28 cellular contexts compared by ENCODE assay signal in the genomic region with DNA sequence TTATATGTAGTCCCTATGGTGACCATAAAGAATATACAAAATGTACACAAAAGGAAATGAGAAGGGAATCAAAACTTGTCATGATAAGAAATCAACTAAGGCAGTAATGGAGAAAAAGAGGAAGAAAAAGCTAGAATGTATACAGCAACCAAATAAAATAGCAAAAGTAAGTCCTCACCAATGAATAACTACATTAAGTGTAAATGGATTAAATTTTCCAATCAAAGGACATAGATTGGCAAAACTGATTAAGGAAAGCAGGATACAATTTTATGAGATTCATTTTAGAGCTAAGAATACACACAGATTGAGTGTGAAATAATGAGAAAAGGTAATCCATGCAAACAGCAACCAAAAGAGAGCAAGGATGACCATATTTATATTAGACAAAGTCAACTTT.
"Had no signal": no experiment of that assay in that cellular context is flagged by ENCODE, and none has a peak within 500 bp of the region (broad histone marks: within the 10 kb centered on the region; RNA-seq: fewer than 3 reads in every experiment).

No MANE protein-coding gene starts in this region.

- H3K4me2 ChIP-seq: smooth muscle cell had no signal

- H3K36me3 ChIP-seq: esophagus muscularis mucosa, heart left ventricle, right atrium auricular region, suprapubic skin, upper lobe of right lung had no signal

- H3K9ac ChIP-seq: parathyroid adenoma had no signal

- DNase-seq: activated CD4-positive, alpha-beta T cell treated with anti-CD3 and anti-CD28 coated beads for 4 hours; activated CD4-positive, alpha-beta T cell treated with anti-CD3 and anti-CD28 coated beads, Interleukin-2, amount 50 U/mL, for 4 hours; activated gamma-delta T cell treated with Interleukin-2 at 50 U/mL for 16 hours; activated naive CD4-positive, alpha-beta T cell treated with anti-CD3 and anti-CD28 coated beads, Interleukin-2, amount 50 U/mL, for 16 hours; dermis blood vessel endothelial cell; effector CD4-positive, alpha-beta T cell; foreskin keratinocyte; heart left ventricle; hypothalamus; immature natural killer cell; kidney; left colon; mammary epithelial cell; nucleus accumbens; stimulated activated CD4-positive, alpha-beta T cell treated with anti-CD3 and anti-CD28 coated beads, Interleukin-1b, Interleukin-23, amount 100 ng/mL, for 48 hours; stimulated activated CD4-positive, alpha-beta T cell treated with anti-CD3 and anti-CD28 coated beads, Interleukin-4, amount 100 ng/mL, for 4 hours; stimulated activated CD8-positive, alpha-beta memory T cell treated with anti-CD3 and anti-CD28 coated beads, Interleukin-4, amount 100 ng/mL, for 48 hours; stimulated activated naive CD4-positive, alpha-beta T cell; T-helper 9 cell; tibial artery; upper lobe of right lung had no signal

- H3K4me1 ChIP-seq: esophagus muscularis mucosa, foreskin keratinocyte, parathyroid adenoma, right atrium auricular region, suprapubic skin, tibial artery, upper lobe of right lung had no signal

- H3K27ac ChIP-seq: esophagus muscularis mucosa, foreskin keratinocyte, heart left ventricle, parathyroid adenoma, right atrium auricular region, suprapubic skin, tibial artery, upper lobe of right lung, VCaP had no signal

- H3K4me3 ChIP-seq: esophagus muscularis mucosa, heart left ventricle, right atrium auricular region, smooth muscle cell, suprapubic skin, tibial artery, upper lobe of right lung had no signal

- H3K4me3 Mint-ChIP-seq: central memory CD8-positive, alpha-beta T cell; immature natural killer cell had no signal

- ATAC-seq: foreskin keratinocyte, heart left ventricle, left colon, upper lobe of right lung had no signal

- H2AFZ ChIP-seq: parathyroid adenoma had no signal

- H3K9me3 ChIP-seq: suprapubic skin had no signal

- H3K27me3 ChIP-seq: esophagus muscularis mucosa, foreskin keratinocyte, heart left ventricle, right atrium auricular region, suprapubic skin, tibial artery, upper lobe of right lung had no signal

- H3K27ac Mint-ChIP-seq: immature natural killer cell had no signal

- H3K79me2 ChIP-seq: parathyroid adenoma had no signal

- H3K27me3 Mint-ChIP-seq: central memory CD8-positive, alpha-beta T cell had no signal
